In the genomic region with DNA sequence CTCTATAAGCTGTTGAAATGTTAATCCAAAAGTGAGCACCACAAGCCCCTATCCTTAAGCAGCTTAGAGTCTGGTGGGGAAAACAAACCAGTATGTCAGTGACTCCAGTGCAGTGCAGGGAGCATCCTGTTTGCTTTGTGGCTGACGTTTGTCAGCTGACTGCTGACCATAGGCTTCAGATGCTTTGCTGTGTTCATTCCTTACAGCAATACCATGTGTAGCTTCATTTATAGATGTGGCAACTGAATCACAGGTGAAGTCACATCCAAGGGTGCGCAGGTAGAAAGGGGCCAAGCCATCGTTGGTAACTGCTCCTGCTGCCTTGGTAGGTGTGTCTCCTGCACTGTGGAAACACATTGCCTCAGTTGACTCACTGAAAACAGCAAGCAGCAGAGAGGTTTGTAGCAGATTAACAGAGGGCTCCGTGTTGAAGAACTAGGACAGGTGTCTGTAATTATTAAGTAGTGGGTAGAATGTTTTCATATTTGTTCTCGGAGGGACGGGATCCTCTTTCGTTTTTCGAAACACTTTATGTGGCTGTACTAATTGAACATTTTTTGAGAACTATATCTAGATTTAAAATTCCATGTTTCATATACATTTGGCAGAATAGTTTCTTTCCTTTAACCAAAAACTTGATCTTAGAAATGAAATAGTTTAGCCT, we compare ENCODE assay signal across 8 cellular contexts. TPM values are rescaled to one million over a fixed set of nuclear protein-coding genes. Genes with fewer than 3 reads are reported as not detected.
A peak's percentile ranks its signal among the peaks of the same experiment; 100 is the strongest.
DNase-seq lines count a peak whose midpoint lies in the region; ATAC-seq, FAIRE-seq and TF ChIP-seq lines count a peak whose summit lies in the region.

No MANE protein-coding gene starts in this region.

- peak overlapping the region; percentile 94 for H3K4me3 Mint-ChIP-seq in activated CD4-positive, alpha-beta T cell treated with anti-CD3 and anti-CD28 coated beads, Interleukin-2, amount 10 ng/mL, durations not matched to agents 24 days and 14 days

- H3K4me1 ChIP-seq in fibroblast of lung (ENCODE audit: control insufficient read depth, extremely low read depth, insufficient read depth, low read length) (peaks cover 10% of the 10 kb centered on the region), psoas muscle (peaks cover 14% of the 10 kb centered on the region)

- H4K20me1 ChIP-seq in fibroblast of lung (ENCODE audit: control insufficient read depth, extremely low read depth, insufficient read depth, low read length), result peaks cover 12% of the 10 kb centered on the region

- H3K27me3 Mint-ChIP-seq in activated CD4-positive, alpha-beta T cell treated with anti-CD3 and anti-CD28 coated beads, Interleukin-2, amount 10 ng/mL, durations not matched to agents 24 days and 14 days, result no peaks in the 10 kb centered on the region

- no peaks in the 10 kb centered on the region for H3K9me3 Mint-ChIP-seq in activated CD4-positive, alpha-beta T cell treated with anti-CD3 and anti-CD28 coated beads, Interleukin-2, amount 10 ng/mL, durations not matched to agents 24 days and 14 days

- peak overlapping the region; percentile 97 for H3K27ac Mint-ChIP-seq in activated CD4-positive, alpha-beta T cell treated with anti-CD3 and anti-CD28 coated beads, Interleukin-2, amount 10 ng/mL, durations not matched to agents 24 days and 14 days

- H3K9me3 ChIP-seq in fibroblast of lung (ENCODE audit: control insufficient read depth, insufficient read depth, low read depth, low read length) (no peaks in the 10 kb centered on the region), psoas muscle (no peaks in the 10 kb centered on the region)

- peaks cover 44% of the 10 kb centered on the region for H3K4me1 Mint-ChIP-seq in activated CD4-positive, alpha-beta T cell treated with anti-CD3 and anti-CD28 coated beads, Interleukin-2, amount 10 ng/mL, durations not matched to agents 24 days and 14 days

- peak overlapping the region; percentile 95 for H3K4me2 ChIP-seq in fibroblast of lung (ENCODE audit: extremely low read depth, insufficient read depth, low read length)

- ATAC-seq in psoas muscle, result no peak

- peak overlapping the region; percentile 91 for H3K9ac ChIP-seq in fibroblast of lung (ENCODE audit: insufficient read depth, low read length)

- TF ChIP-seq CTCF in 22Rv1 (IDR thresholded peaks at IDR 0.05) (no peak), fibroblast of lung (conservative IDR thresholded peaks at IDR 0.05 in 1 of 2, IDR thresholded peaks at IDR 0.05 in 1 of 2; ENCODE audit: low read depth in 1 of 2, low read length in 2 of 2) (no peak), psoas muscle (IDR thresholded peaks at IDR 0.05) (no peak)

- H3K4me3 ChIP-seq in fibroblast of lung (replicated peaks in 1 of 4; ENCODE audit: control extremely low read depth in 1 of 4, insufficient read depth in 1 of 4, low read depth in 3 of 4, low read length in 4 of 4) (peak overlapping the region; percentile 37 to 97 (median 94)), psoas muscle (peak overlapping the region; percentile 78)

- H3K79me2 ChIP-seq in fibroblast of lung (ENCODE audit: control insufficient read depth, insufficient read depth, low read length), result peaks cover 56% of the 10 kb centered on the region

- DNase-seq in GM12891 (ENCODE audit: insufficient read length, low spot score) (no peak), fibroblast of lung (ENCODE audit: low read depth in 2 of 2) (no peak), psoas muscle (no peak), mucosa of gallbladder (ENCODE audit: low spot score) (no peak), NCI-H2081 (lab: John Stamatoyannopoulos, UW) (no peak), NCI-H1105 (lab: John Stamatoyannopoulos, UW) (no peak)
- peak; percentile 79 for DNase-seq in activated CD4-positive, alpha-beta T cell treated with anti-CD3 and anti-CD28 coated beads, Interleukin-2, amount 10 ng/mL, durations not matched to agents 24 days and 14 days

- FAIRE-seq in GM12891 (lab: Jason Lieb, UNC), result no peak

- no peak for TF ChIP-seq POLR2A in GM12891 (IDR thresholded peaks at IDR 0.05; ENCODE audit: low read depth, low read length)

- no peaks in the 10 kb centered on the region for H3K27me3 ChIP-seq in fibroblast of lung (ENCODE audit: control insufficient read depth, insufficient read depth, low read length)
- no peaks in the 10 kb centered on the region for H3K27me3 ChIP-seq in psoas muscle (ENCODE audit: insufficient read depth in 3 of 3, low read length in 2 of 3)

- H3K36me3 Mint-ChIP-seq in activated CD4-positive, alpha-beta T cell treated with anti-CD3 and anti-CD28 coated beads, Interleukin-2, amount 10 ng/mL, durations not matched to agents 24 days and 14 days (ENCODE audit: low read depth), result peaks cover 53% of the 10 kb centered on the region

- intact Hi-C loops in activated CD4-positive, alpha-beta T cell treated with anti-CD3 and anti-CD28 coated beads, Interleukin-2, amount 10 ng/mL, durations not matched to agents 24 days and 14 days (cut with micrococcal nuclease), result loop anchor here (1.0 to 5.0 kb wide), 6 partner anchors 16 to 1593 kb away; a partner anchor contains a TSS
- intact Hi-C loops in psoas muscle (cut with DNase I), result loop anchor here in 1 of 2 donors (5.0 kb wide), 3 partner anchors 43 to 297 kb away; a partner anchor contains a TSS

- peaks cover 12% of the 10 kb centered on the region for H3K36me3 ChIP-seq in fibroblast of lung (ENCODE audit: control insufficient read depth, insufficient read depth, low read length)
- peaks cover 0 to 23% of the 10 kb centered on the region in 2 donors for H3K36me3 ChIP-seq in psoas muscle (ENCODE audit: insufficient read depth in 1 of 2, low read depth in 1 of 2)

- peak overlapping the region; percentile 89 for H3K27ac ChIP-seq in 22Rv1
- H3K27ac ChIP-seq in fibroblast of lung (ENCODE audit: insufficient read depth, low read length), result peak overlapping the region; percentile 91
- peak overlapping the region; percentile 90 for H3K27ac ChIP-seq in psoas muscle

- no peak overlapping the region for H2AFZ ChIP-seq in fibroblast of lung (ENCODE audit: low read length)

- WGBS in psoas muscle, 3 donors, result 38 to 49% (median 40%) methylated on average over 8 of the region's 8 CpGs

TF ChIP-seq in GM12891, 5 proteins besides CTCF, POLR2A, EP300 and RAD21:
- TF ChIP-seq SPI1 (IDR thresholded peaks at IDR 0.05; ENCODE audit: low read depth, low read length), result peak; percentile 91
- peak; percentile 32; the same call in 1 of the 2 replicates for TF ChIP-seq POLR2AphosphoS5 (IDR thresholded peaks at IDR 0.05; ENCODE audit: low read depth, low read length)
- no peak for TF ChIP-seq PAX5 (IDR thresholded peaks at IDR 0.05; ENCODE audit: insufficient read depth, low read length, severe bottlenecking)
- TF ChIP-seq TAF1 (IDR thresholded peaks at IDR 0.05; ENCODE audit: low read depth, low read length), result no peak
- TF ChIP-seq POU2F2 (IDR thresholded peaks at IDR 0.05; ENCODE audit: low read depth, low read length), result no peak

RNA-seq across cellular contexts. Expression of a gene that starts 2.0 kb away (rescaled TPM):
- polyA plus RNA-seq in GM12891 (2012; ENCODE audit: low read depth, missing spikeins), result 53.3 TPM
- total RNA-seq in activated CD4-positive, alpha-beta T cell treated with anti-CD3 and anti-CD28 coated beads, Interleukin-2, amount 10 ng/mL, durations not matched to agents 24 days and 14 days, result 114 and 121 TPM in 2 replicates
- total RNA-seq in fibroblast of lung, result 193 and 353 TPM in 2 replicates
- 170 and 216 TPM in 2 replicates for polyA plus RNA-seq in fibroblast of lung
- 141 and 158 TPM in 2 replicates for polyA plus RNA-seq in fibroblast of lung (2012)
- polyA minus RNA-seq in fibroblast of lung (ENCODE audit: low replicate concordance), result 191 and 255 TPM in 2 replicates
- total RNA-seq in psoas muscle, result 10 to 100 TPM in 1 of 4 donors, 1 to 10 TPM in 3; 4.0 to 11.1 (median 6.6) TPM
- polyA plus RNA-seq in psoas muscle, result 10 to 100 TPM in 1 of 3 donors, 1 to 10 TPM in 2; 5.3 to 20.0 (median 9.5) TPM
- total RNA-seq in mucosa of gallbladder, result 256 TPM
